Comparison of ENCODE assay signal across 8 cellular contexts in the genomic region with DNA sequence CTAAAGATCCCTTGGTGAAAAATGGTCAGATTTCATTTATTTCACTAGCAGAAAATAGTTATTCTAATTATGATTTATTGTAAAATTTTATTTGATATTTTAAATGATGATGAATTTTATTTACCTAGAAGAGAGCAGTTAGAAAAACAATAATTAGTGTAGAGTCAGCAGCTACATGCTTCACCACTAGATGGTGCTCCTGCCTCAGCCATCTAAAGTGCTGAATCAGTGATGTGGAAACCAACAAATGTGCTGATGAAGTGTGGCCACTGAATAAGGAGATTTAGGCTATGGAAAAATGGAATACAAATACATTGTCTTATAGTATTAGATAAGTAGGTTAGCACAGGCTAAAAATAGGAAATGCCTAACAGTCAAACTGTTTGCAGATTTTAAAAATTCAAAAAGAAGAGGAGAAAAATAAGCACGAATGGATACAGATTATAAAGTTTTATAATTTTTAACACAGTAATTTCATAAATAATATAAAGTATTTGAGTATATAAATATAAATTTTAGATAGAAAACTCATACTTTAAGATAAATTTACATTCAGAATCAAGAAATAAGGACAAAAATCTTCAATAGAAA.
DNase-seq lines count a peak whose midpoint lies in the region; ATAC-seq and TF ChIP-seq lines count a peak whose summit lies in the region.

No MANE protein-coding gene starts in this region.

- no peak for TF ChIP-seq POLR2A in suprapubic skin (IDR thresholded peaks at IDR 0.05)

- H3K9me3 Mint-ChIP-seq in activated T-helper 2 cell treated with anti-CD3 and anti-CD28 coated beads, Interferon-gamma antibody, Interleukin-2, Interleukin-4, amounts not matched to agents 10 μg/mL and 5 μg/mL and 100 μg/mL, durations not matched to agents 14 hours and 24 hours and 36 hours = no peaks in the 10 kb centered on the region

- H3K9me2 ChIP-seq in MM.1S (replicated peaks; ENCODE audit: insufficient read depth, low read length) = no peaks in the 10 kb centered on the region

- no peak overlapping the region for H2AFZ ChIP-seq in MM.1S (ENCODE audit: low read length)

- H3K9me3 ChIP-seq in MM.1S (replicated peaks; ENCODE audit: insufficient read depth, low read length) (no peaks in the 10 kb centered on the region), suprapubic skin (no peaks in the 10 kb centered on the region)

- H3K27me3 ChIP-seq in MM.1S (replicated peaks; ENCODE audit: insufficient read depth, low read length) (no peaks in the 10 kb centered on the region), suprapubic skin (no peaks in the 10 kb centered on the region)

- H4K20me1 ChIP-seq in MM.1S (ENCODE audit: insufficient read depth, low read length) = no peaks in the 10 kb centered on the region

- peak; percentile 79 for TF ChIP-seq CTCF in MM.1S (IDR thresholded peaks at IDR 0.05; ENCODE audit: low read length)
- TF ChIP-seq CTCF in fibroblast of villous mesenchyme (IDR thresholded peaks at IDR 0.05; ENCODE audit: insufficient read depth, low read depth, low read length) = peak; percentile 87
- peak; percentile 82 to 97 for TF ChIP-seq CTCF in suprapubic skin (IDR thresholded peaks at IDR 0.05)

- H3K4me2 ChIP-seq in MM.1S (ENCODE audit: low read depth, low read length) = no peak overlapping the region

- H3K4me3 Mint-ChIP-seq in activated T-helper 2 cell treated with anti-CD3 and anti-CD28 coated beads, Interferon-gamma antibody, Interleukin-2, Interleukin-4, amounts not matched to agents 10 μg/mL and 5 μg/mL and 100 μg/mL, durations not matched to agents 14 hours and 24 hours and 36 hours (ENCODE audit: low read depth) = no peak overlapping the region

- H3K36me3 Mint-ChIP-seq in activated T-helper 2 cell treated with anti-CD3 and anti-CD28 coated beads, Interferon-gamma antibody, Interleukin-2, Interleukin-4, amounts not matched to agents 10 μg/mL and 5 μg/mL and 100 μg/mL, durations not matched to agents 14 hours and 24 hours and 36 hours (ENCODE audit: low read depth) = no peaks in the 10 kb centered on the region

- no peaks in the 10 kb centered on the region for H3K79me2 ChIP-seq in MM.1S (ENCODE audit: low read length)

- DNase-seq in GF-D8 (lab: John Stamatoyannopoulos, UW) (peak; percentile 60), MM.1S (peak; percentile 78), SHP77 treated with DMSO at 0.1 percent for 48 hours (lab: John Stamatoyannopoulos, UW) (peak; percentile 52), fibroblast of villous mesenchyme (ENCODE audit: low read depth) (peak; percentile 86), non-pigmented ciliary epithelial cell (ENCODE audit: low read depth) (peak; percentile 45), suprapubic skin (ENCODE audit: low spot score in 2 of 2) (peak; percentile 65 to 80)
- DNase-seq in activated T-helper 2 cell treated with anti-CD3 and anti-CD28 coated beads, Interferon-gamma antibody, Interleukin-2, Interleukin-4, amounts not matched to agents 10 μg/mL and 5 μg/mL and 100 μg/mL, durations not matched to agents 14 hours and 24 hours and 36 hours (ENCODE audit: low spot score) = peak; percentile 53

- intact Hi-C loops in activated T-helper 2 cell treated with anti-CD3 and anti-CD28 coated beads, Interferon-gamma antibody, Interleukin-2, Interleukin-4, amounts not matched to agents 10 μg/mL and 5 μg/mL and 100 μg/mL, durations not matched to agents 14 hours and 24 hours and 36 hours (cut with micrococcal nuclease) = loop anchor here (1.0 to 10.0 kb wide), 7 partner anchors 122 to 1899 kb away; a partner anchor contains a TSS

- H3K27ac ChIP-seq in MM.1S (ENCODE audit: low read length) (no peak overlapping the region), suprapubic skin (no peak overlapping the region)

- H3K27ac Mint-ChIP-seq in activated T-helper 2 cell treated with anti-CD3 and anti-CD28 coated beads, Interferon-gamma antibody, Interleukin-2, Interleukin-4, amounts not matched to agents 10 μg/mL and 5 μg/mL and 100 μg/mL, durations not matched to agents 14 hours and 24 hours and 36 hours = no peak overlapping the region

- peaks cover 7% of the 10 kb centered on the region for H3K27me3 Mint-ChIP-seq in activated T-helper 2 cell treated with anti-CD3 and anti-CD28 coated beads, Interferon-gamma antibody, Interleukin-2, Interleukin-4, amounts not matched to agents 10 μg/mL and 5 μg/mL and 100 μg/mL, durations not matched to agents 14 hours and 24 hours and 36 hours (ENCODE audit: low read depth)

- WGBS in suprapubic skin = 91% methylated on average over 1 of the region's 1 CpG

- H3K36me3 ChIP-seq in MM.1S (replicated peaks; ENCODE audit: insufficient read depth, low read length) = no peaks in the 10 kb centered on the region
- H3K36me3 ChIP-seq in suprapubic skin = no peaks in the 10 kb centered on the region

- no peak for TF ChIP-seq EP300 in suprapubic skin (IDR thresholded peaks at IDR 0.05)

- H3K4me1 ChIP-seq in MM.1S (ENCODE audit: low read length) (no peaks in the 10 kb centered on the region), suprapubic skin (peaks cover 12% of the 10 kb centered on the region)

- H3K4me1 Mint-ChIP-seq in activated T-helper 2 cell treated with anti-CD3 and anti-CD28 coated beads, Interferon-gamma antibody, Interleukin-2, Interleukin-4, amounts not matched to agents 10 μg/mL and 5 μg/mL and 100 μg/mL, durations not matched to agents 14 hours and 24 hours and 36 hours (ENCODE audit: low read depth) = peaks cover 5% of the 10 kb centered on the region

- no peaks in the 10 kb centered on the region for H3F3A ChIP-seq in MM.1S (ENCODE audit: insufficient read depth, low read length)

- no peak for ATAC-seq in GM18520 (IDR thresholded peaks at IDR 0.05; ENCODE audit: unreplicated experiment)

- no peak overlapping the region for H3K9ac ChIP-seq in MM.1S (ENCODE audit: low read length)

- H3K4me3 ChIP-seq in MM.1S (ENCODE audit: low read length) (no peak overlapping the region), fibroblast of villous mesenchyme (ENCODE audit: low read depth, low read length) (no peak overlapping the region), suprapubic skin (no peak overlapping the region)
